8 cellular contexts compared by ENCODE assay signal in the genomic region with DNA sequence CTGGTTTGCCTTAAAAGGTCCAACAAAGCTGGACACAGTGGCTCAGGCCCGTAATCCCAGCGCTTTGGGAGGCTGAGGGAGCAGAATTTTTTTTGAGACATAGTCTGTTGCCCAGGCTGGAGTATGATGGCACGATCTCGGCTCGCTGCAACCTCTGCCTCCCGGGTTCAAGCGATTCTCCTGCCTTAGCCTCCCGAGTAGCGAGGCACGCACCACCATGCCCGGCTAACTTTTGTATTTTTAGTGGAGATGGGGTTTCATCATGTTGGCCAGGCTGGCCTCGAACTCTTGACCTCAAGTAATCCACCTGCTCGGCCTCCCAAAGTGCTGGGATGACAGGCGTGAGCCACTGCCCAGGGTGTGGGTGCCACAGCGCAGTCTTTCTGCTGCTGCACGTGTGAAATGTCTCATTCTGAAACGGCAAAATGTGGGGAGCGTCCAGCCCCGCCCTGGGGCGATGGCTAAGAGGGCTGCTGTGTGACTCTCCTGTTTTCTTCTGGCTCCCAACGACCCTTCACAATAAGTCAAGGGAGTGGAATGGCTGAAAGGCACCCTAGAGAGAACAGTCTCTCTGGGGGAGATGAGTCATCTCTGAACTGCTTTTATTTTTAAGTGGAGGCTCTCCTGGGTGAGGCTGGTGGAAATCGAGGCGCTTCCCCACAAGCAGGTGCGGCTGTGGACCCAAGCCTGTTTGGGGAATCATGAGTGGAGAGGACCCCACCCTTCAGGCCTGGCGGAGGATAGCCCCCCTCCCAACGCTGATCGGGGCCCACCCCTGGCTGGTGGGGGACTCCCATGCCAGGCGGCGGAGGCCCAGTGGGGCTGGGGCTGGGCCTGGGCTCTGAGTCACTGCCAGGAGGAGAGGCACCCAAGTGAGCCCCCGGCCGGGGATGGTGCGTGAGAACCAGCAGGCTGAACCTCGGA. TPM values are rescaled to one million over a fixed set of nuclear protein-coding genes. Genes with fewer than 3 reads are reported as not detected.
A peak's percentile ranks its signal among the peaks of the same experiment; 100 is the strongest.
DNase-seq lines count a peak whose midpoint lies in the region; ATAC-seq and TF ChIP-seq lines count a peak whose summit lies in the region.

No MANE protein-coding gene starts in this region.

- DNase-seq in GM10266 (ENCODE audit: extremely low spot score), result peak; percentile 91
- DNase-seq in activated B cell treated with CpG ODN at 0.5 μM for 24 hours, result peak; percentile 47
- DNase-seq in mucosa of descending colon, result peak in 2 of 3 donors; percentile 26 to 53
- DNase-seq in left lobe of liver (ENCODE audit: low spot score), result no peak
- DNase-seq in NCI-H2171 treated with DMSO at 0.1 percent for 48 hours (lab: John Stamatoyannopoulos, UW), result no peak
- DNase-seq in RPMI8226, result no peak

- intact Hi-C loops in activated B cell treated with CpG ODN at 0.5 μM for 24 hours (cut with micrococcal nuclease), result loop anchor here (1.0 to 2.0 kb wide), 3 partner anchors 8 to 14 kb away; no protein-coding TSS in a partner anchor
- intact Hi-C loops in mucosa of descending colon (cut with DNase I, micrococcal nuclease), result no loop called here

- ATAC-seq in GM19452 (IDR thresholded peaks at IDR 0.05; ENCODE audit: unreplicated experiment) (peak; percentile 68), HG03378 (IDR thresholded peaks at IDR 0.05; ENCODE audit: unreplicated experiment) (peak; percentile 85), activated B cell treated with CpG ODN at 0.5 μM for 24 hours (ENCODE audit: low read depth) (peak; percentile 78), mucosa of descending colon (peak; percentile 59), left lobe of liver (no peak)

- peak overlapping the region; percentile 19 for H3K27ac Mint-ChIP-seq in activated B cell treated with CpG ODN at 0.5 μM for 24 hours

- POLR2A ChIA-PET in activated B cell treated with CpG ODN at 0.5 μM for 24 hours (lab: Charles Lee), result no interaction called here

- no peaks in the 10 kb centered on the region for H3K36me3 Mint-ChIP-seq in activated B cell treated with CpG ODN at 0.5 μM for 24 hours (ENCODE audit: low read depth)

- CTCF ChIA-PET in activated B cell treated with CpG ODN at 0.5 μM for 24 hours (lab: Charles Lee), result no interaction called here

- H3K36me3 ChIP-seq in mucosa of descending colon (ENCODE audit: low read depth), result no peaks in the 10 kb centered on the region

- H3K4me3 ChIP-seq in mucosa of descending colon, result no peak overlapping the region

- H3K9me3 ChIP-seq in mucosa of descending colon, result no peaks in the 10 kb centered on the region

- no peak for TF ChIP-seq CTCF in GM10266 (IDR thresholded peaks at IDR 0.05; ENCODE audit: control insufficient read depth, insufficient read depth, low read depth, missing control alignments)
- TF ChIP-seq CTCF in activated B cell treated with CpG ODN at 0.5 μM for 24 hours (IDR thresholded peaks at IDR 0.05), result no peak
- no peak for TF ChIP-seq CTCF in mucosa of descending colon (IDR thresholded peaks at IDR 0.05)

- no peaks in the 10 kb centered on the region for H3K4me1 ChIP-seq in mucosa of descending colon (ENCODE audit: low read depth)

- H3K9me3 Mint-ChIP-seq in activated B cell treated with CpG ODN at 0.5 μM for 24 hours, result peaks cover 3% of the 10 kb centered on the region

- H3K4me1 Mint-ChIP-seq in activated B cell treated with CpG ODN at 0.5 μM for 24 hours, result peaks cover 19% of the 10 kb centered on the region

- peak overlapping the region; percentile 42 for H3K4me3 Mint-ChIP-seq in activated B cell treated with CpG ODN at 0.5 μM for 24 hours

- no peaks in the 10 kb centered on the region for H3K27me3 Mint-ChIP-seq in activated B cell treated with CpG ODN at 0.5 μM for 24 hours

RNA-seq across cellular contexts. Expression of a gene that starts 18.1 kb away (rescaled TPM):
- 9.4 and 11.9 TPM in 2 replicates for total RNA-seq in activated B cell treated with CpG ODN at 0.5 μM for 24 hours
- 100 to 1,000 TPM in 1 of 3 donors, 10 to 100 TPM in 2; 80.7 to 153 (median 98.8) TPM for total RNA-seq in mucosa of descending colon
- 2.8 TPM for total RNA-seq in left lobe of liver

RNA-seq across cellular contexts. Expression of a gene that starts 39.0 kb away (rescaled TPM):
- 21.2 and 24.5 TPM in 2 replicates for total RNA-seq in activated B cell treated with CpG ODN at 0.5 μM for 24 hours
- total RNA-seq in mucosa of descending colon, result 10 to 100 TPM; 14.9 to 20.9 (median 15.8) TPM
- total RNA-seq in left lobe of liver, result 5.2 TPM

RNA-seq across cellular contexts. Expression of a gene that starts 46.6 kb away (rescaled TPM):
- total RNA-seq in activated B cell treated with CpG ODN at 0.5 μM for 24 hours (not detected in 2 replicates), mucosa of descending colon (1 to 10 TPM in 2 of 3 donors, under 1 TPM in 1; 0.47 to 2.3 (median 2.1) TPM), left lobe of liver (0.08 TPM)

Comparison
In these comparisons a context has a peak if more than half of its experiments do, and no peak if none do; other contexts are left out.
1. DNase-seq: peak in GM10266 (single experiment), activated B cell treated with CpG ODN at 0.5 μM for 24 hours (single experiment) and mucosa of descending colon (2 of 3); none in left lobe of liver (single experiment), NCI-H2171 treated with DMSO at 0.1 percent for 48 hours (single experiment) and RPMI8226 (single experiment).